Comparison of ENCODE assay signal across 10 cellular contexts in genomic region chr1:226355679-226356583, GRCh38. TPM values are rescaled to one million over a fixed set of nuclear protein-coding genes. Genes with fewer than 3 reads are reported as not detected.
DNase-seq lines count a peak whose midpoint lies in the region; ATAC-seq, FAIRE-seq and TF ChIP-seq lines count a peak whose summit lies in the region.
"Had no signal": no experiment of that assay in that cellular context is flagged by ENCODE, and none has a peak within 500 bp of the region (broad histone marks: within the 10 kb centered on the region; RNA-seq: fewer than 3 reads in every experiment).

No MANE protein-coding gene starts in this region.

- H3K9me3 ChIP-seq in BLaER1 treated with 17β-estradiol and CSF1 and Interleukin-3, amounts not matched to agents 10 nM and 100 nM (replicated peaks in 1 of 11), result no peaks in the 10 kb centered on the region
- no peaks in the 10 kb centered on the region for H3K9me3 ChIP-seq in left ventricle myocardium inferior (replicated peaks)

- TF ChIP-seq CTCF in left ventricle myocardium inferior (IDR thresholded peaks at IDR 0.05; ENCODE audit: borderline replicate concordance), result no peak

- peaks cover 63 to 80% (median 73%) of the 10 kb centered on the region in 10 experiments for H3K4me1 ChIP-seq in BLaER1 treated with 17β-estradiol and CSF1 and Interleukin-3, amounts not matched to agents 10 nM and 100 nM
- H3K4me1 ChIP-seq in left ventricle myocardium inferior, result peaks cover 48% of the 10 kb centered on the region

- no peak overlapping the region; a peak in 1 of 20 replicates for H3K4me3 ChIP-seq in BLaER1 treated with 17β-estradiol and CSF1 and Interleukin-3, amounts not matched to agents 10 nM and 100 nM
- H3K4me3 ChIP-seq in left ventricle myocardium inferior, result no peak overlapping the region

- intact Hi-C loops in left ventricle myocardium inferior (cut with micrococcal nuclease), result no loop called here

- peak overlapping the region in 3 of 11 experiments; percentile 14 to 34 (median 21); a peak in 5 of 22 replicates for H3K9ac ChIP-seq in BLaER1 treated with 17β-estradiol and CSF1 and Interleukin-3, amounts not matched to agents 10 nM and 100 nM

- no peak for FAIRE-seq in HTR-8/SVneo (lab: Jason Lieb, UNC)

- no peaks in the 10 kb centered on the region for H3K27me3 ChIP-seq in BLaER1 treated with 17β-estradiol and CSF1 and Interleukin-3, amounts not matched to agents 10 nM and 100 nM
- no peaks in the 10 kb centered on the region for H3K27me3 ChIP-seq in left ventricle myocardium inferior (ENCODE audit: low read depth)

- peak overlapping the region; percentile 52 to 92 (median 81) for H3K4me2 ChIP-seq in BLaER1 treated with 17β-estradiol and CSF1 and Interleukin-3, amounts not matched to agents 10 nM and 100 nM

- peak; percentile 41 for ATAC-seq in GM21515 (IDR thresholded peaks at IDR 0.05; ENCODE audit: unreplicated experiment)

- H3K27ac ChIP-seq in BLaER1 treated with 17β-estradiol and CSF1 and Interleukin-3, amounts not matched to agents 10 nM and 100 nM, result peak overlapping the region in 5 of 11 experiments; percentile 10 to 67 (median 53); a peak in 9 of 22 replicates
- H3K27ac ChIP-seq in left ventricle myocardium inferior (replicated peaks), result peak overlapping the region; percentile 80

- peaks cover 0 to 17% (median 4%) of the 10 kb centered on the region in 11 experiments; a peak in 5 of 22 replicates for H4K20me1 ChIP-seq in BLaER1 treated with 17β-estradiol and CSF1 and Interleukin-3, amounts not matched to agents 10 nM and 100 nM

- peaks cover 33 to 61% (median 44%) of the 10 kb centered on the region in 11 experiments for H3K36me3 ChIP-seq in BLaER1 treated with 17β-estradiol and CSF1 and Interleukin-3, amounts not matched to agents 10 nM and 100 nM
- H3K36me3 ChIP-seq in left ventricle myocardium inferior, result peaks cover 27% of the 10 kb centered on the region

- peak; percentile 77 for DNase-seq in NCI-H69 (lab: John Stamatoyannopoulos, UW)
- DNase-seq in left ventricle myocardium inferior, result peak; percentile 53
- DNase-seq in foreskin melanocyte, result no peak
- no peak for DNase-seq in NK-92 (lab: John Stamatoyannopoulos, UW; ENCODE audit: unreplicated experiment)
- no peak for DNase-seq in HTR-8/SVneo (ENCODE audit: insufficient read length, low spot score)
- DNase-seq in NCI-H526 treated with DMSO at 0.1 percent for 48 hours (lab: John Stamatoyannopoulos, UW), result no peak
- DNase-seq: DMS53; stimulated activated CD4-positive, alpha-beta T cell treated with anti-CD3 and anti-CD28 coated beads, Interleukin-15, amount 100 ng/mL, for 24 hours had no signal

RNA-seq across cellular contexts. Expression of gene LIN9, which starts 47.0 kb away (rescaled TPM):
- 19.5 TPM for total RNA-seq in left ventricle myocardium inferior

RNA-seq across cellular contexts. Expression of gene PARP1, which starts 52.0 kb away (rescaled TPM):
- total RNA-seq in left ventricle myocardium inferior, result 138 TPM

Comparison
In these comparisons a context has a peak if more than half of its experiments do, and no peak if none do; other contexts are left out.
1. DNase-seq: peak in NCI-H69 (single experiment) and left ventricle myocardium inferior (single experiment); none in foreskin melanocyte (single experiment), NK-92 (single experiment), HTR-8/SVneo (single experiment) and NCI-H526 treated with DMSO at 0.1 percent for 48 hours (single experiment).